ENCODE assay signal across 8 cellular contexts in genomic region chr16:57801098-57801855, GRCh38. TPM values are rescaled to one million over a fixed set of nuclear protein-coding genes. Genes with fewer than 3 reads are reported as not detected.
DNase-seq lines count a peak whose midpoint lies in the region; ATAC-seq and TF ChIP-seq lines count a peak whose summit lies in the region.

No MANE protein-coding gene starts in this region.

- H3K4me3 Mint-ChIP-seq in T-cell (peak overlapping the region; percentile 38 to 39 (median 39)), glutamatergic neuron (ENCODE audit: unreplicated experiment) (peak overlapping the region; percentile 63)

- H3K27ac Mint-ChIP-seq in T-cell, result peak overlapping the region; percentile 15 to 28
- no peak overlapping the region for H3K27ac Mint-ChIP-seq in glutamatergic neuron (ENCODE audit: unreplicated experiment)

- H3K4me1 Mint-ChIP-seq in T-cell (peaks cover 30 to 38% (median 34%) of the 10 kb centered on the region in 3 donors), glutamatergic neuron (ENCODE audit: low read depth, unreplicated experiment) (peaks cover 20% of the 10 kb centered on the region)

- DNase-seq in H4 (ENCODE audit: low spot score) (peak; percentile 28), T-cell (no peak), glutamatergic neuron (no peak), skeletal muscle cell (ENCODE audit: low read depth) (no peak), Ammon's horn (ENCODE audit: low spot score) (no peak)

- CTCF ChIA-PET in T-cell (lab: Charles Lee), result interaction anchor here in 1 of 2 donors (0.7 kb wide), 1 partner anchor 236 kb away, joined by 4 read pairs; no protein-coding TSS in a partner anchor

- TF ChIP-seq CTCF in glutamatergic neuron (IDR thresholded peaks at IDR 0.05; ENCODE audit: partially characterized antibody, unreplicated experiment), result no peak

- H3K36me3 Mint-ChIP-seq in T-cell (no peaks in the 10 kb centered on the region), glutamatergic neuron (ENCODE audit: unreplicated experiment) (no peaks in the 10 kb centered on the region)

- POLR2A ChIA-PET in T-cell (lab: Charles Lee), result interaction anchor here in 1 of 2 donors (0.6 kb wide), 1 partner anchor 37 kb away, joined by 8 read pairs; no protein-coding TSS in a partner anchor

- H3K27me3 Mint-ChIP-seq in T-cell (peaks cover 27 to 37% of the 10 kb centered on the region in 2 donors), glutamatergic neuron (ENCODE audit: unreplicated experiment) (peaks cover 9% of the 10 kb centered on the region)

- peak overlapping the region; percentile 80 for H3K4me3 ChIP-seq in skeletal muscle cell (ENCODE audit: low read depth, low read length)

- no peaks in the 10 kb centered on the region for H3K9me3 Mint-ChIP-seq in T-cell
- H3K9me3 Mint-ChIP-seq in glutamatergic neuron (ENCODE audit: unreplicated experiment), result peaks cover 7% of the 10 kb centered on the region

- ATAC-seq in T-cell (replicated peaks in 1 of 4) (no peak), HG02763 (IDR thresholded peaks at IDR 0.05; ENCODE audit: unreplicated experiment) (no peak), GM21717 (IDR thresholded peaks at IDR 0.05; ENCODE audit: unreplicated experiment) (no peak), HG03520 (IDR thresholded peaks at IDR 0.05; ENCODE audit: unreplicated experiment) (no peak)

RNA-seq across cellular contexts. Expression of gene KIFC3, which starts 1.0 kb away (rescaled TPM):
- total RNA-seq in H4 (2014; rRNA removed; shearing (Covaris generic)), result 12.2 and 27.4 TPM in 2 replicates
- 1 to 10 TPM in 4 of 5 donors, under 1 TPM in 1; 0.78 to 4.1 (median 2.7) TPM for total RNA-seq in T-cell
- total RNA-seq in glutamatergic neuron (ENCODE audit: unreplicated experiment), result 0.76 TPM
